9 cellular contexts compared by ENCODE assay signal in the genomic region with DNA sequence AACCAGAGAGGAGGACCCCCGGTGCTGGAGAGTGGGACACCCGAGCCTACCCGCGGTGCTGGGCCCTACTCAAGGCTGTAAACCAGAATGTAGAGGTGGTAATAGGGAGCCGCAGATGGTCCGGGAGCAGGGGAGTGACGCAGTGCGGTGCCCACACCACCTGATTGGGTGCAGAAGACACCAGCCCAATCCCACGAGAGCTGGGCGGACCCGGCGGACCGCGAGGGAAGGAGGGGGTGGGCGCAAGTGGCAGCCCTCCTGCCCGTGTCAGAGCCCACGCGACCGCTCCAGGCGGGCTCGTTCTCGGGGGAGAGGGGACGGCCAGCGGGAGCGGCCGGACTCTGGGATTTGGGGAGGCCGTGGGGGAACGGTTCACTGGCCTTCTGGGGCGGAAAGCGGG.
A peak's percentile ranks its signal among the peaks of the same experiment; 100 is the strongest.
DNase-seq lines count a peak whose midpoint lies in the region; ATAC-seq lines count a peak whose summit lies in the region.
"Had no signal": no experiment of that assay in that cellular context is flagged by ENCODE, and none has a peak within 500 bp of the region (broad histone marks: within the 10 kb centered on the region; RNA-seq: fewer than 3 reads in every experiment).

No MANE protein-coding gene starts in this region.

- in situ Hi-C loops in GM23248 (cut with MboI): no loop called here

- H3K9me3 ChIP-seq in GM23248 (ENCODE audit: low read depth): no peaks in the 10 kb centered on the region
- H3K9me3 ChIP-seq in iPS-18a (ENCODE audit: control insufficient read depth, low read depth, low read length): no peaks in the 10 kb centered on the region

- intact Hi-C loops in sciatic nerve (cut with DNase I): no loop called here

- peaks cover 32% of the 10 kb centered on the region for H3F3A ChIP-seq in GM23248 (ENCODE audit: insufficient read depth)

- H3K36me3 ChIP-seq in GM23248 (ENCODE audit: low read depth): no peaks in the 10 kb centered on the region
- H3K36me3 ChIP-seq in iPS-18a (ENCODE audit: control insufficient read depth, low read depth, low read length): no peaks in the 10 kb centered on the region

- no peaks in the 10 kb centered on the region for H3K9me2 ChIP-seq in GM23248 (ENCODE audit: insufficient read depth)

- H3K4me1 ChIP-seq in GM23248 (ENCODE audit: insufficient read depth) (peaks cover 17% of the 10 kb centered on the region), iPS-18a (ENCODE audit: control insufficient read depth, low read depth, low read length) (no peaks in the 10 kb centered on the region)

- WGBS in GM23248 (ENCODE audit: low coverage in 1 of 2, low lambda C conversion rate in 2 of 2, missing lambda C conversion rate in 2 of 2), 2 experiments: 1 to 2% methylated on average over 20 to 27 of the region's 30 CpGs

- H3K9ac ChIP-seq in GM23248 (peak overlapping the region; percentile 80), iPS-18a (ENCODE audit: low read length) (no peak overlapping the region)

- peak overlapping the region; percentile 70 for H2AFZ ChIP-seq in GM23248

- DNase-seq in GM23248 (peak; percentile 69), astrocyte of the hippocampus (ENCODE audit: low read depth, low spot score) (peak; percentile 63), sciatic nerve (ENCODE audit: low spot score) (peak; percentile 76), germinal center (ENCODE audit: low spot score) (no peak), NCI-H2196 (lab: John Stamatoyannopoulos, UW; ENCODE audit: unreplicated experiment) (no peak), DMS79 treated with DMSO at 0.1 percent for 48 hours (lab: John Stamatoyannopoulos, UW) (no peak), CD1c-positive myeloid dendritic cell (ENCODE audit: extremely low spot score) (no peak)

- peak overlapping the region; percentile 72 for H3K4me3 ChIP-seq in GM23248
- peak overlapping the region; percentile 49 for H3K4me3 ChIP-seq in iPS-18a (ENCODE audit: low read length)

- H3K27ac ChIP-seq in GM23248 (peak overlapping the region; percentile 44), iPS-18a (ENCODE audit: low read length) (no peak overlapping the region)
- H3K27ac ChIP-seq: epithelial cell of prostate had no signal

- H3K4me2 ChIP-seq in GM23248 (ENCODE audit: unreplicated experiment): peak overlapping the region; percentile 65

- ATAC-seq in sciatic nerve: peak; percentile 65

- H4K20me1 ChIP-seq in GM23248 (ENCODE audit: insufficient read depth): no peaks in the 10 kb centered on the region

- H3K79me2 ChIP-seq in GM23248 (ENCODE audit: insufficient read depth): no peaks in the 10 kb centered on the region

- H3K27me3 ChIP-seq in GM23248 (replicated peaks; ENCODE audit: insufficient read depth) (no peaks in the 10 kb centered on the region), iPS-18a (ENCODE audit: control insufficient read depth, insufficient read depth, low read length) (peaks cover 37% of the 10 kb centered on the region)

Comparison
In these comparisons a context has a peak if more than half of its experiments do, and no peak if none do; other contexts are left out.
1. DNase-seq: peak in GM23248 (single experiment), astrocyte of the hippocampus (single experiment) and sciatic nerve (single experiment); none in germinal center (single experiment), NCI-H2196 (single experiment), DMS79 treated with DMSO at 0.1 percent for 48 hours (single experiment) and CD1c-positive myeloid dendritic cell (single experiment).